Comparison of ENCODE assay signal across 2 cellular contexts in genomic region chr2:98444436-98445166, GRCh38.
TF ChIP-seq lines count a peak whose summit lies in the region.

INPP4A (plus strand) TSS chr2:98444858; CDS start chr2:98520049, 75,191 bp downstream.

TF ChIP-seq in GM23338, 12 proteins besides CTCF, POLR2A, EP300 and RAD21 (continued from another document):
- TF ChIP-seq ZNF462 (CRISPR knock-in tag; IDR thresholded peaks at IDR 0.05) (no peak), EZH2phosphoT487 (IDR thresholded peaks at IDR 0.05; ENCODE audit: unreplicated experiment) (no peak), NANOG (IDR thresholded peaks at IDR 0.05; ENCODE audit: borderline replicate concordance) (no peak)

TF ChIP-seq in SK-N-SH, 30 proteins besides CTCF, POLR2A, EP300 and RAD21 (continued from another document):
- TF ChIP-seq YY1 (IDR thresholded peaks at IDR 0.05; ENCODE audit: low read depth) (no peak), FOSL2 (IDR thresholded peaks at IDR 0.05; ENCODE audit: borderline replicate concordance, low read depth) (no peak), USF1 (IDR thresholded peaks at IDR 0.05; ENCODE audit: borderline replicate concordance, low read depth) (no peak), GATA2 (CRISPR knock-in tag; IDR thresholded peaks at IDR 0.05) (no peak), REST (IDR thresholded peaks at IDR 0.05; ENCODE audit: low read depth, low read length) (no peak), TCF12 (IDR thresholded peaks at IDR 0.05) (no peak), RFX5 (IDR thresholded peaks at IDR 0.05; ENCODE audit: low read length) (no peak), USF2 (IDR thresholded peaks at IDR 0.05; ENCODE audit: borderline replicate concordance, low read depth, low read length) (no peak), ELF1 (IDR thresholded peaks at IDR 0.05) (no peak), NFIC (IDR thresholded peaks at IDR 0.05; ENCODE audit: borderline replicate concordance) (no peak), MXI1 (IDR thresholded peaks at IDR 0.05; ENCODE audit: low read depth, low read length) (peak; percentile 75; the same call in 1 of the 2 replicates), MEF2A (IDR thresholded peaks at IDR 0.05; ENCODE audit: borderline replicate concordance, low read depth) (no peak), ZBTB33 (IDR thresholded peaks at IDR 0.05; ENCODE audit: borderline replicate concordance, low read depth) (no peak), NRF1 (IDR thresholded peaks at IDR 0.05; ENCODE audit: low read depth, low read length) (peak; percentile 74), EZH2phosphoT487 (IDR thresholded peaks at IDR 0.05; ENCODE audit: borderline replicate concordance, low read depth) (no peak), JUND (IDR thresholded peaks at IDR 0.05) (no peak), RXRA (IDR thresholded peaks at IDR 0.05; ENCODE audit: borderline replicate concordance, low read depth) (no peak)
